ENCODE assay signal across 2 cellular contexts in the genomic region with DNA sequence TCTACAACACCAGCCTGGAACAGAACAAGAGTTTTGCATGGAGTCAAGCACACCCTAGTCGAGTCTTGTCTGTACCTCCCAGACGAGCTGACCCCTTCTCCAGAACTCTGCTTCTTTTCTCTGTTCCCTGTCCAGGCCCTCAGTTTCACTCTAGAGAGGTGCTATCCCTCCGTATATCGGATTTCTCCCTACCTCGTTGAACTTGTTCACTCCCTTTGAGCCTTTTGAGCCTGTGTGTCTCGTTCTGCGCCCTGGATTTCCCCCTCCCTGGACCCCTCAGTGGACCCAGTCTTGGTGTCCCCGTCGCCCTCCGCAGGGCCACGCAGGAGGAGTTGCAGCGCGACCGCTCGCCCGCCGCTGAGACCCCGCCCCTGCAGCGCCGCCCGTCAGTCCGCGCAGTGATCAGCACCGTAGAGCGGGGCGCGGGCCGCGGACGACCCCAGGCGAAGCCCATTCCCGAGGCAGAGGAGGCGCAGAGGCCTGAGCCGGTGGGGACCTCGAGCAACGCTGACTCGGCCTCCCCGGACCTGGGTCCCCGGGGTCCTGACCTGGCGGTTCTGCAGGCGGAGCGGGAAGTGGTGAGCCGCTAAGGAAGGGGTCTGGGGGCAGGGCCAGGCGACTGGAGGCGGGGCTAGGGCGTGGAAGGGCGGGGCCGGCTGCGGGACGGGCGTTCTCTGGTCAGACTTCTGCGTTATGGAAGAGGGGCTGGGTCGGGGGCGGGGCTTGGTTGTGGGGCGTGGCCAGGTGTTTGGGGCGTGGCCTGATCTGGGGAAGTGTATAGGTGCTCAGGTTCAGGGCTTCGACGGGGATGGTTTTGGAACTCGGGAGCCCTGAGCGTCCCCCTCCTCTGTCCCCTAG.
TF ChIP-seq lines count a peak whose summit lies in the region.

No MANE protein-coding gene starts in this region.

TF ChIP-seq in HEK293, 187 proteins besides CTCF, POLR2A, EP300 and RAD21:
- TF ChIP-seq HOXC10 (CRISPR knock-in tag; IDR thresholded peaks at IDR 0.05): no peak
- peak; percentile 66; the same call in 1 of the 2 replicates for TF ChIP-seq ZNF600 (tag by site-specific recombination; IDR thresholded peaks at IDR 0.05)
- TF ChIP-seq, protein P1, sequence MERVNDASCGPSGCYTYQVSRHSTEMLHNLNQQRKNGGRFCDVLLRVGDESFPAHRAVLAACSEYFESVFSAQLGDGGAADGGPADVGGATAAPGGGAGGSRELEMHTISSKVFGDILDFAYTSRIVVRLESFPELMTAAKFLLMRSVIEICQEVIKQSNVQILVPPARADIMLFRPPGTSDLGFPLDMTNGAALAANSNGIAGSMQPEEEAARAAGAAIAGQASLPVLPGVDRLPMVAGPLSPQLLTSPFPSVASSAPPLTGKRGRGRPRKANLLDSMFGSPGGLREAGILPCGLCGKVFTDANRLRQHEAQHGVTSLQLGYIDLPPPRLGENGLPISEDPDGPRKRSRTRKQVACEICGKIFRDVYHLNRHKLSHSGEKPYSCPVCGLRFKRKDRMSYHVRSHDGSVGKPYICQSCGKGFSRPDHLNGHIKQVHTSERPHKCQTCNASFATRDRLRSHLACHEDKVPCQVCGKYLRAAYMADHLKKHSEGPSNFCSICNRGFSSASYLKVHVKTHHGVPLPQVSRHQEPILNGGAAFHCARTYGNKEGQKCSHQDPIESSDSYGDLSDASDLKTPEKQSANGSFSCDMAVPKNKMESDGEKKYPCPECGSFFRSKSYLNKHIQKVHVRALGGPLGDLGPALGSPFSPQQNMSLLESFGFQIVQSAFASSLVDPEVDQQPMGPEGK (tag by site-specific recombination; IDR thresholded peaks at IDR 0.05): peak; percentile 20; the same call in 1 of the 2 replicates
- TF ChIP-seq KLF9 (tag by site-specific recombination; IDR thresholded peaks at IDR 0.05; ENCODE audit: low read depth): peak; percentile 69
- 0 out of 2 replicates have a peak, but pooled peaks have one; percentile 23 for TF ChIP-seq BCL11B (tag by site-specific recombination; IDR thresholded peaks at IDR 0.05; ENCODE audit: low read depth)
- no peak for TF ChIP-seq ZNF19 (tag by site-specific recombination; IDR thresholded peaks at IDR 0.05; ENCODE audit: low read depth)
- peak; percentile 75 for TF ChIP-seq SP2 (tag by site-specific recombination; IDR thresholded peaks at IDR 0.05)
- TF ChIP-seq GLIS2 (tag by site-specific recombination; IDR thresholded peaks at IDR 0.05): peak; percentile 54; the same call in 1 of the 2 replicates
- TF ChIP-seq ZBTB8A (tag by site-specific recombination; IDR thresholded peaks at IDR 0.05): peak; percentile 46; the same call in 1 of the 2 replicates
- peak; percentile 80 for TF ChIP-seq KLF1 (tag by site-specific recombination; IDR thresholded peaks at IDR 0.05)
- TF ChIP-seq, protein P2, sequence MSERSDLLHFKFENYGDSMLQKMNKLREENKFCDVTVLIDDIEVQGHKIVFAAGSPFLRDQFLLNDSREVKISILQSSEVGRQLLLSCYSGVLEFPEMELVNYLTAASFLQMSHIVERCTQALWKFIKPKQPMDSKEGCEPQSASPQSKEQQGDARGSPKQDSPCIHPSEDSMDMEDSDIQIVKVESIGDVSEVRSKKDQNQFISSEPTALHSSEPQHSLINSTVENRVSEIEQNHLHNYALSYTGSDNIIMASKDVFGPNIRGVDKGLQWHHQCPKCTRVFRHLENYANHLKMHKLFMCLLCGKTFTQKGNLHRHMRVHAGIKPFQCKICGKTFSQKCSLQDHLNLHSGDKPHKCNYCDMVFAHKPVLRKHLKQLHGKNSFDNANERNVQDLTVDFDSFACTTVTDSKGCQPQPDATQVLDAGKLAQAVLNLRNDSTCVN (tag by site-specific recombination; optimal IDR thresholded peaks at IDR 0.05): peak; percentile 32
- peak; percentile 86 for TF ChIP-seq SP3 (tag by site-specific recombination; IDR thresholded peaks at IDR 0.05)
- peak; percentile 99 for TF ChIP-seq KLF8 (tag by site-specific recombination; IDR thresholded peaks at IDR 0.05)
- TF ChIP-seq SP7 (tag by site-specific recombination; IDR thresholded peaks at IDR 0.05): no peak
- TF ChIP-seq ZBTB21 (tag by site-specific recombination; IDR thresholded peaks at IDR 0.05): no peak
TF ChIP-seq in HEK293: peak in this region for 11.

TF ChIP-seq in HepG2, 621 proteins besides CTCF, POLR2A, EP300 and RAD21 (continues in another document):
- 0 out of 2 replicates have a peak, but pooled peaks have one; percentile 3 for TF ChIP-seq ZNF354B (CRISPR knock-in tag; IDR thresholded peaks at IDR 0.05)
- no peak for TF ChIP-seq SMAD3 (CRISPR knock-in tag; IDR thresholded peaks at IDR 0.05)
- peak; percentile 22; the same call in 1 of the 2 replicates for TF ChIP-seq ZNF766 (CRISPR knock-in tag; IDR thresholded peaks at IDR 0.05; ENCODE audit: borderline replicate concordance)
- TF ChIP-seq NPAS2 (CRISPR knock-in tag; IDR thresholded peaks at IDR 0.05; ENCODE audit: borderline replicate concordance): no peak
- no peak for TF ChIP-seq SYNCRIP (IDR thresholded peaks at IDR 0.05; ENCODE audit: insufficient read depth, low read depth, low read length)
- TF ChIP-seq, protein P3, sequence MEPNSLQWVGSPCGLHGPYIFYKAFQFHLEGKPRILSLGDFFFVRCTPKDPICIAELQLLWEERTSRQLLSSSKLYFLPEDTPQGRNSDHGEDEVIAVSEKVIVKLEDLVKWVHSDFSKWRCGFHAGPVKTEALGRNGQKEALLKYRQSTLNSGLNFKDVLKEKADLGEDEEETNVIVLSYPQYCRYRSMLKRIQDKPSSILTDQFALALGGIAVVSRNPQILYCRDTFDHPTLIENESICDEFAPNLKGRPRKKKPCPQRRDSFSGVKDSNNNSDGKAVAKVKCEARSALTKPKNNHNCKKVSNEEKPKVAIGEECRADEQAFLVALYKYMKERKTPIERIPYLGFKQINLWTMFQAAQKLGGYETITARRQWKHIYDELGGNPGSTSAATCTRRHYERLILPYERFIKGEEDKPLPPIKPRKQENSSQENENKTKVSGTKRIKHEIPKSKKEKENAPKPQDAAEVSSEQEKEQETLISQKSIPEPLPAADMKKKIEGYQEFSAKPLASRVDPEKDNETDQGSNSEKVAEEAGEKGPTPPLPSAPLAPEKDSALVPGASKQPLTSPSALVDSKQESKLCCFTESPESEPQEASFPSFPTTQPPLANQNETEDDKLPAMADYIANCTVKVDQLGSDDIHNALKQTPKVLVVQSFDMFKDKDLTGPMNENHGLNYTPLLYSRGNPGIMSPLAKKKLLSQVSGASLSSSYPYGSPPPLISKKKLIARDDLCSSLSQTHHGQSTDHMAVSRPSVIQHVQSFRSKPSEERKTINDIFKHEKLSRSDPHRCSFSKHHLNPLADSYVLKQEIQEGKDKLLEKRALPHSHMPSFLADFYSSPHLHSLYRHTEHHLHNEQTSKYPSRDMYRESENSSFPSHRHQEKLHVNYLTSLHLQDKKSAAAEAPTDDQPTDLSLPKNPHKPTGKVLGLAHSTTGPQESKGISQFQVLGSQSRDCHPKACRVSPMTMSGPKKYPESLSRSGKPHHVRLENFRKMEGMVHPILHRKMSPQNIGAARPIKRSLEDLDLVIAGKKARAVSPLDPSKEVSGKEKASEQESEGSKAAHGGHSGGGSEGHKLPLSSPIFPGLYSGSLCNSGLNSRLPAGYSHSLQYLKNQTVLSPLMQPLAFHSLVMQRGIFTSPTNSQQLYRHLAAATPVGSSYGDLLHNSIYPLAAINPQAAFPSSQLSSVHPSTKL (CRISPR knock-in tag; IDR thresholded peaks at IDR 0.05): no peak
- TF ChIP-seq, protein P4, sequence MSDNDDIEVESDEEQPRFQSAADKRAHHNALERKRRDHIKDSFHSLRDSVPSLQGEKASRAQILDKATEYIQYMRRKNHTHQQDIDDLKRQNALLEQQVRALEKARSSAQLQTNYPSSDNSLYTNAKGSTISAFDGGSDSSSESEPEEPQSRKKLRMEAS (IDR thresholded peaks at IDR 0.05): peak; percentile 40; the same call in 1 of the 2 replicates
- TF ChIP-seq YEATS4 (CRISPR knock-in tag; IDR thresholded peaks at IDR 0.05; ENCODE audit: borderline replicate concordance): 0 out of 2 replicates have a peak, but pooled peaks have one; percentile 21
- no peak for TF ChIP-seq MAFF (IDR thresholded peaks at IDR 0.05; ENCODE audit: low read depth, low read length)
- no peak for TF ChIP-seq TP53 (CRISPR knock-in tag; conservative IDR thresholded peaks at IDR 0.05)
- TF ChIP-seq GTF3A (CRISPR knock-in tag; conservative IDR thresholded peaks at IDR 0.05): no peak
- TF ChIP-seq, protein P5, sequence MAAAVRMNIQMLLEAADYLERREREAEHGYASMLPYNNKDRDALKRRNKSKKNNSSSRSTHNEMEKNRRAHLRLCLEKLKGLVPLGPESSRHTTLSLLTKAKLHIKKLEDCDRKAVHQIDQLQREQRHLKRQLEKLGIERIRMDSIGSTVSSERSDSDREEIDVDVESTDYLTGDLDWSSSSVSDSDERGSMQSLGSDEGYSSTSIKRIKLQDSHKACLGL (CRISPR knock-in tag; IDR thresholded peaks at IDR 0.05): no peak
- TF ChIP-seq, protein P6, sequence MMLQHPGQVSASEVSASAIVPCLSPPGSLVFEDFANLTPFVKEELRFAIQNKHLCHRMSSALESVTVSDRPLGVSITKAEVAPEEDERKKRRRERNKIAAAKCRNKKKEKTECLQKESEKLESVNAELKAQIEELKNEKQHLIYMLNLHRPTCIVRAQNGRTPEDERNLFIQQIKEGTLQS (CRISPR knock-in tag; IDR thresholded peaks at IDR 0.05): no peak
- no peak for TF ChIP-seq SOX6 (IDR thresholded peaks at IDR 0.05)
- 0 out of 2 replicates have a peak, but pooled peaks have one; percentile 7 for TF ChIP-seq SOX6 (CRISPR knock-in tag; IDR thresholded peaks at IDR 0.05)
- TF ChIP-seq ATF7 (IDR thresholded peaks at IDR 0.05): no peak
- TF ChIP-seq ATF7 (CRISPR knock-in tag; IDR thresholded peaks at IDR 0.05): 0 out of 2 replicates have a peak, but pooled peaks have one; percentile 35
- 0 out of 2 replicates have a peak, but pooled peaks have one; percentile 11 for TF ChIP-seq KAT7 (CRISPR knock-in tag; IDR thresholded peaks at IDR 0.05; ENCODE audit: borderline replicate concordance)
- TF ChIP-seq KDM2A (CRISPR knock-in tag; IDR thresholded peaks at IDR 0.05; ENCODE audit: borderline replicate concordance, low read depth): peak; percentile 49; the same call in 1 of the 2 replicates
- 0 out of 2 replicates have a peak, but pooled peaks have one; percentile 34 for TF ChIP-seq ZNF205 (CRISPR knock-in tag; IDR thresholded peaks at IDR 0.05)
- TF ChIP-seq ZNF572 (CRISPR knock-in tag; IDR thresholded peaks at IDR 0.05): peak; percentile 67; the same call in 1 of the 2 replicates
- TF ChIP-seq ZNF510 (CRISPR knock-in tag; IDR thresholded peaks at IDR 0.05; ENCODE audit: low read depth): peak; percentile 44; the same call in 1 of the 2 replicates
- peak; percentile 48 for TF ChIP-seq POLR2AphosphoS5 (IDR thresholded peaks at IDR 0.05; ENCODE audit: low read depth, low read length)
- peak; percentile 35; the same call in 1 of the 2 replicates for TF ChIP-seq KLF12 (CRISPR knock-in tag; IDR thresholded peaks at IDR 0.05; ENCODE audit: borderline replicate concordance)
- peak; percentile 70 for TF ChIP-seq GABPB1 (CRISPR knock-in tag; IDR thresholded peaks at IDR 0.05)
- TF ChIP-seq NR2C2 (CRISPR knock-in tag; IDR thresholded peaks at IDR 0.05; ENCODE audit: borderline replicate concordance): no peak
- TF ChIP-seq ZNF451 (CRISPR knock-in tag; IDR thresholded peaks at IDR 0.05): 0 out of 2 replicates have a peak, but pooled peaks have one; percentile 11
- peak; percentile 48; the same call in 1 of the 2 replicates for TF ChIP-seq NFKB2 (CRISPR knock-in tag; IDR thresholded peaks at IDR 0.05; ENCODE audit: borderline replicate concordance)
- 0 out of 2 replicates have a peak, but pooled peaks have one; percentile 9 for TF ChIP-seq HOXA5 (CRISPR knock-in tag; IDR thresholded peaks at IDR 0.05)
- TF ChIP-seq, protein P7, sequence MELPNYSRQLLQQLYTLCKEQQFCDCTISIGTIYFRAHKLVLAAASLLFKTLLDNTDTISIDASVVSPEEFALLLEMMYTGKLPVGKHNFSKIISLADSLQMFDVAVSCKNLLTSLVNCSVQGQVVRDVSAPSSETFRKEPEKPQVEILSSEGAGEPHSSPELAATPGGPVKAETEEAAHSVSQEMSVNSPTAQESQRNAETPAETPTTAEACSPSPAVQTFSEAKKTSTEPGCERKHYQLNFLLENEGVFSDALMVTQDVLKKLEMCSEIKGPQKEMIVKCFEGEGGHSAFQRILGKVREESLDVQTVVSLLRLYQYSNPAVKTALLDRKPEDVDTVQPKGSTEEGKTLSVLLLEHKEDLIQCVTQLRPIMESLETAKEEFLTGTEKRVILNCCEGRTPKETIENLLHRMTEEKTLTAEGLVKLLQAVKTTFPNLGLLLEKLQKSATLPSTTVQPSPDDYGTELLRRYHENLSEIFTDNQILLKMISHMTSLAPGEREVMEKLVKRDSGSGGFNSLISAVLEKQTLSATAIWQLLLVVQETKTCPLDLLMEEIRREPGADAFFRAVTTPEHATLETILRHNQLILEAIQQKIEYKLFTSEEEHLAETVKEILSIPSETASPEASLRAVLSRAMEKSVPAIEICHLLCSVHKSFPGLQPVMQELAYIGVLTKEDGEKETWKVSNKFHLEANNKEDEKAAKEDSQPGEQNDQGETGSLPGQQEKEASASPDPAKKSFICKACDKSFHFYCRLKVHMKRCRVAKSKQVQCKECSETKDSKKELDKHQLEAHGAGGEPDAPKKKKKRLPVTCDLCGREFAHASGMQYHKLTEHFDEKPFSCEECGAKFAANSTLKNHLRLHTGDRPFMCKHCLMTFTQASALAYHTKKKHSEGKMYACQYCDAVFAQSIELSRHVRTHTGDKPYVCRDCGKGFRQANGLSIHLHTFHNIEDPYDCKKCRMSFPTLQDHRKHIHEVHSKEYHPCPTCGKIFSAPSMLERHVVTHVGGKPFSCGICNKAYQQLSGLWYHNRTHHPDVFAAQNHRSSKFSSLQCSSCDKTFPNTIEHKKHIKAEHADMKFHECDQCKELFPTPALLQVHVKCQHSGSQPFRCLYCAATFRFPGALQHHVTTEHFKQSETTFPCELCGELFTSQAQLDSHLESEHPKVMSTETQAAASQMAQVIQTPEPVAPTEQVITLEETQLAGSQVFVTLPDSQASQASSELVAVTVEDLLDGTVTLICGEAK (IDR thresholded peaks at IDR 0.05): no peak
- TF ChIP-seq, protein P7 (CRISPR knock-in tag; IDR thresholded peaks at IDR 0.05): no peak; the same call in 1 of the 2 replicates
